Comparison of ENCODE assay signal across 1 cellular context in genomic region chr1:212981571-212982328, GRCh38.
TF ChIP-seq lines count a peak whose summit lies in the region.

No MANE protein-coding gene starts in this region.

TF ChIP-seq in GM12878, 131 proteins besides CTCF, POLR2A, EP300 and RAD21 (continued from another document):
- TF ChIP-seq MAX (IDR thresholded peaks at IDR 0.05; ENCODE audit: low read depth, low read length): peak; percentile 78
- TF ChIP-seq ATF2 (IDR thresholded peaks at IDR 0.05; ENCODE audit: low read length): peak; percentile 86; the same call in 1 of the 2 replicates
- peak; percentile 10 for TF ChIP-seq BCL3 (IDR thresholded peaks at IDR 0.05; ENCODE audit: borderline replicate concordance, insufficient read depth, low read depth, low read length, poor library complexity, severe bottlenecking)
- TF ChIP-seq TCF3 (IDR thresholded peaks at IDR 0.05; ENCODE audit: borderline replicate concordance, insufficient read depth, low read depth, low read length): peak; percentile 98
- peak; percentile 62 for TF ChIP-seq SPI1 (IDR thresholded peaks at IDR 0.05; ENCODE audit: borderline replicate concordance, insufficient read depth, low read depth, low read length)
- TF ChIP-seq MTA2 (IDR thresholded peaks at IDR 0.05; ENCODE audit: low read depth): no peak
- peak; percentile 89 for TF ChIP-seq EED (IDR thresholded peaks at IDR 0.05; ENCODE audit: low read depth)
- TF ChIP-seq POLR2AphosphoS5 (IDR thresholded peaks at IDR 0.05; ENCODE audit: low read length): peak; percentile 62; the same call in 1 of the 2 replicates
- no peak for TF ChIP-seq KLF5 (IDR thresholded peaks at IDR 0.05; ENCODE audit: partially characterized antibody)
- peak; percentile 70; the same call in 1 of the 2 replicates for TF ChIP-seq ZBED1 (IDR thresholded peaks at IDR 0.05; ENCODE audit: borderline replicate concordance)
- TF ChIP-seq BCL11A (IDR thresholded peaks at IDR 0.05; ENCODE audit: low read depth, low read length): peak; percentile 39; the same call in 1 of the 2 replicates
- peak in 1 of 2 experiments; percentile 13; a peak in 1 of 4 replicates for TF ChIP-seq BHLHE40 (IDR thresholded peaks at IDR 0.05; ENCODE audit: borderline replicate concordance in 1 of 2, low read depth in 2 of 2, low read length in 1 of 2)
- TF ChIP-seq TAF1 (IDR thresholded peaks at IDR 0.05; ENCODE audit: borderline replicate concordance, low read depth, low read length): no peak
- no peak for TF ChIP-seq ZNF384 (IDR thresholded peaks at IDR 0.05; ENCODE audit: borderline replicate concordance, low read depth, low read length)
- TF ChIP-seq PAX5 (IDR thresholded peaks at IDR 0.05; ENCODE audit: borderline replicate concordance, low read depth, low read length): peak; percentile 64; the same call in 1 of the 2 replicates
- TF ChIP-seq CREM (IDR thresholded peaks at IDR 0.05; ENCODE audit: low read depth): peak; percentile 57; the same call in 1 of the 2 replicates
- peak in 1 of 2 experiments; percentile 40; a peak in 2 of 4 replicates for TF ChIP-seq IKZF2 (IDR thresholded peaks at IDR 0.05)
- no peak for TF ChIP-seq ZNF274 (IDR thresholded peaks at IDR 0.05; ENCODE audit: insufficient read depth, insufficient read length)
- peak; percentile 9; the same call in 1 of the 2 replicates for TF ChIP-seq SMC3 (IDR thresholded peaks at IDR 0.05; ENCODE audit: borderline replicate concordance, low read length)
- peak; percentile 76; the same call in 1 of the 3 replicates for TF ChIP-seq POU2F2 (IDR thresholded peaks at IDR 0.05; ENCODE audit: borderline replicate concordance, low read depth, low read length)
- TF ChIP-seq IRF4 (IDR thresholded peaks at IDR 0.05; ENCODE audit: low read depth, low read length): peak; percentile 77; the same call in 1 of the 2 replicates
- TF ChIP-seq RUNX3 (IDR thresholded peaks at IDR 0.05; ENCODE audit: low read length): peak; percentile 96
- TF ChIP-seq ZNF687 (IDR thresholded peaks at IDR 0.05): peak; percentile 81; the same call in 1 of the 2 replicates
- peak; percentile 96 for TF ChIP-seq TCF12 (IDR thresholded peaks at IDR 0.05; ENCODE audit: low read depth, low read length)
TF ChIP-seq in GM12878: peak in this region for 23.
